In genomic region chr10:28788252-28788651, GRCh38 we compare ENCODE assay signal across 15 cellular contexts.
DNase-seq lines count a peak whose midpoint lies in the region; ATAC-seq and TF ChIP-seq lines count a peak whose summit lies in the region.
"Had no signal": no experiment of that assay in that cellular context is flagged by ENCODE, and none has a peak within 500 bp of the region (broad histone marks: within the 10 kb centered on the region; RNA-seq: fewer than 3 reads in every experiment).

No MANE protein-coding gene starts in this region.

- H3K27me3 ChIP-seq in dorsolateral prefrontal cortex: no peaks in the 10 kb centered on the region
- no peaks in the 10 kb centered on the region for H3K27me3 ChIP-seq in brain microvascular endothelial cell (replicated peaks)
- H3K27me3 ChIP-seq: sigmoid colon, tibial nerve had no signal

- no peak for DNase-seq in dorsolateral prefrontal cortex
- no peak for DNase-seq in lower leg skin (ENCODE audit: low spot score in 2 of 2)
- no peak for DNase-seq in brain microvascular endothelial cell
- DNase-seq in NCI-H187 (lab: John Stamatoyannopoulos, UW): no peak
- DNase-seq: kidney, NCI-H1417, NCI-H69, nephron progenitor cell, SHP77 treated with DMSO at 0.1 percent for 48 hours, sigmoid colon had no signal

- in situ Hi-C loops in brain microvascular endothelial cell (cut with HindIII; ENCODE audit: low pct_ligation_motif_present, low sequenced_read_pairs): no loop called here

- H3K27ac ChIP-seq in dorsolateral prefrontal cortex (peak overlapping the region in 58 of 59 donors; percentile 54 to 99 (median 91)), brain microvascular endothelial cell (no peak overlapping the region)
- H3K27ac ChIP-seq: sigmoid colon, tibial nerve had no signal

- WGBS in lower leg skin, 2 donors: 49 to 63% methylated on average over 2 of the region's 2 CpGs

- TF ChIP-seq CTCF in dorsolateral prefrontal cortex (IDR thresholded peaks at IDR 0.05 in 54 of 56, conservative IDR thresholded peaks at IDR 0.05 in 2 of 56; ENCODE audit: low read depth in 1 of 56, partially characterized antibody in 56 of 56): no peak
- no peak for TF ChIP-seq CTCF in lower leg skin (IDR thresholded peaks at IDR 0.05)
- TF ChIP-seq CTCF in brain microvascular endothelial cell (IDR thresholded peaks at IDR 0.05; ENCODE audit: low read depth, low read length, missing control alignments): no peak

- TF ChIP-seq POLR2A in lower leg skin (IDR thresholded peaks at IDR 0.05): no peak

- no peaks in the 10 kb centered on the region for H3K36me3 ChIP-seq in brain microvascular endothelial cell (replicated peaks)
- H3K36me3 ChIP-seq: sigmoid colon, tibial nerve had no signal

- intact Hi-C loops in dorsolateral prefrontal cortex (cut with DNase I) (loop anchor here in 1 of 2 donors (1.0 to 5.0 kb wide), 2 partner anchors 20 to 106 kb away; no protein-coding TSS in a partner anchor), lower leg skin (cut with DNase I; ENCODE audit: low total_unique reads) (no loop called here)

- peak overlapping the region in 6 of 59 donors; percentile 34 to 53 (median 40) for H3K4me3 ChIP-seq in dorsolateral prefrontal cortex
- no peak overlapping the region for H3K4me3 ChIP-seq in lower leg skin (ENCODE audit: low read depth, poor library complexity, severe bottlenecking)
- no peak overlapping the region for H3K4me3 ChIP-seq in brain microvascular endothelial cell (ENCODE audit: low read depth, low read length)
- H3K4me3 ChIP-seq: sigmoid colon, tibial nerve had no signal

- ATAC-seq in GM18520 (IDR thresholded peaks at IDR 0.05; ENCODE audit: unreplicated experiment): peak; percentile 97
- ATAC-seq in GM19467 (IDR thresholded peaks at IDR 0.05; ENCODE audit: unreplicated experiment): peak; percentile 79
- ATAC-seq in HG03108 (IDR thresholded peaks at IDR 0.05; ENCODE audit: unreplicated experiment): peak; percentile 75
- ATAC-seq in HG02852 (IDR thresholded peaks at IDR 0.05; ENCODE audit: unreplicated experiment): no peak
